2 cellular contexts compared by ENCODE assay signal in genomic region chr6:106529438-106529837, GRCh38.
TF ChIP-seq lines count a peak whose summit lies in the region.

No MANE protein-coding gene starts in this region.

TF ChIP-seq in SK-N-SH, 30 proteins besides CTCF, POLR2A, EP300 and RAD21 (continued from another document):
- no peak for TF ChIP-seq YY1 (IDR thresholded peaks at IDR 0.05; ENCODE audit: low read depth)
- TF ChIP-seq NFIC (IDR thresholded peaks at IDR 0.05; ENCODE audit: borderline replicate concordance) = no peak
- TF ChIP-seq JUND (IDR thresholded peaks at IDR 0.05) = no peak
- TF ChIP-seq TEAD4 (IDR thresholded peaks at IDR 0.05; ENCODE audit: borderline replicate concordance, insufficient read depth) = no peak
- TF ChIP-seq RXRA (IDR thresholded peaks at IDR 0.05; ENCODE audit: borderline replicate concordance, low read depth) = no peak
- no peak for TF ChIP-seq CHD2 (IDR thresholded peaks at IDR 0.05; ENCODE audit: low read length, partially characterized antibody)
- no peak for TF ChIP-seq TAF1 (IDR thresholded peaks at IDR 0.05; ENCODE audit: borderline replicate concordance, low read depth, low read length)
- no peak for TF ChIP-seq MAX (IDR thresholded peaks at IDR 0.05; ENCODE audit: low read depth)
- TF ChIP-seq IRF3 (IDR thresholded peaks at IDR 0.05; ENCODE audit: low read depth, low read length) = no peak
- no peak for TF ChIP-seq GATA2 (CRISPR knock-in tag; IDR thresholded peaks at IDR 0.05)
- TF ChIP-seq GABPA (IDR thresholded peaks at IDR 0.05; ENCODE audit: low read depth) = no peak
- TF ChIP-seq USF1 (IDR thresholded peaks at IDR 0.05; ENCODE audit: borderline replicate concordance, low read depth) = no peak
- no peak for TF ChIP-seq SIN3A (IDR thresholded peaks at IDR 0.05; ENCODE audit: borderline replicate concordance, low read depth, low read length)
- TF ChIP-seq PBX3 (IDR thresholded peaks at IDR 0.05) = no peak
- TF ChIP-seq MEF2A (IDR thresholded peaks at IDR 0.05; ENCODE audit: borderline replicate concordance, low read depth) = no peak
- no peak for TF ChIP-seq FOSL2 (IDR thresholded peaks at IDR 0.05; ENCODE audit: borderline replicate concordance, low read depth)

TF ChIP-seq in SK-N-SH treated with all-trans-retinoic acid at 6 μM for 48 hours, 23 proteins besides CTCF, POLR2A, EP300 and RAD21 (continued from another document):
- TF ChIP-seq TCF4 (CRISPR knock-in tag; IDR thresholded peaks at IDR 0.05; ENCODE audit: borderline replicate concordance) (no peak), ZFP30 (CRISPR knock-in tag; IDR thresholded peaks at IDR 0.05) (no peak), ZC3H10 (CRISPR knock-in tag; IDR thresholded peaks at IDR 0.05) (no peak), ZNF8 (CRISPR knock-in tag; IDR thresholded peaks at IDR 0.05) (no peak), TSHZ2 (CRISPR knock-in tag; IDR thresholded peaks at IDR 0.05) (no peak), CSDC2 (CRISPR knock-in tag; IDR thresholded peaks at IDR 0.05) (no peak), POU6F1 (CRISPR knock-in tag; IDR thresholded peaks at IDR 0.05; ENCODE audit: borderline replicate concordance, low read depth) (no peak), ZNF70 (CRISPR knock-in tag; IDR thresholded peaks at IDR 0.05) (no peak), SNAI2 (CRISPR knock-in tag; IDR thresholded peaks at IDR 0.05) (no peak), PATZ1 (CRISPR knock-in tag; IDR thresholded peaks at IDR 0.05; ENCODE audit: borderline replicate concordance) (no peak), GLIS3 (CRISPR knock-in tag; IDR thresholded peaks at IDR 0.05) (no peak), ARNTL (CRISPR knock-in tag; IDR thresholded peaks at IDR 0.05; ENCODE audit: borderline replicate concordance, low read depth) (no peak), CREB5 (CRISPR knock-in tag; IDR thresholded peaks at IDR 0.05; ENCODE audit: low read depth) (no peak), RARB (CRISPR knock-in tag; IDR thresholded peaks at IDR 0.05) (no peak)
